Comparison of ENCODE assay signal across 31 cellular contexts in the genomic region with DNA sequence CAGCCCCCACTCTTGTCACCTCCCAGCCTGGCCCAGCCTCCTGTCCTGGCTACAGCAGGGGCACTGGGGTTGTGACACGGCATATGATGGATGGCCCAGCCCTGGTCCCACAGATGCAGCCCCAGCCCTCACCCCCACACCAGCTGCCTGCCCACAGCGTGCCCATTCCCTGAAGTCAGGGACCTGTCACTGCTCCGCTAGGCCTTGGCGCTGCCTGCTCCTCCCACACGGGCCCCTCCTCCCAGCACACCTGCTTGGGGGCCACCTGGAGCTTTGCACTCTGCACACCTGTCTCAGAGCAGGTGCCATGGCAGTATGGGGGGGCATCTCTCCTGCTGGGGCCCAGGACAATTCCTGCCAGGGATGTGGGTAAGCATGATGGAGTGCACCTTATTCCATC.
DNase-seq lines count a peak whose midpoint lies in the region; ATAC-seq and FAIRE-seq lines count a peak whose summit lies in the region.
"Had no signal": no experiment of that assay in that cellular context is flagged by ENCODE, and none has a peak within 500 bp of the region (broad histone marks: within the 10 kb centered on the region; RNA-seq: fewer than 3 reads in every experiment).

No MANE protein-coding gene starts in this region.

- H3K27ac Mint-ChIP-seq in stimulated activated naive CD8-positive, alpha-beta T cell treated with anti-CD3 and anti-CD28 coated beads, Interleukin-15, amount 100 ng/mL, for 72 hours: no peak overlapping the region
- H3K27ac Mint-ChIP-seq: activated CD8-positive, alpha-beta T cell treated with anti-CD3 and anti-CD28 coated beads for 36 hours; activated naive CD4-positive, alpha-beta T cell treated with anti-CD3 and anti-CD28 coated beads, Interleukin-2, amount 50 U/mL, for 24 hours; activated T-helper 2 cell treated with anti-CD3 and anti-CD28 coated beads, Interferon-gamma antibody, Interleukin-2, Interleukin-4, amounts not matched to agents 10 μg/mL and 5 μg/mL and 100 μg/mL, durations not matched to agents 14 hours and 24 hours and 36 hours; stimulated activated naive B cell treated with anti-CD40 and anti-IgM and Interleukin-4, amounts not matched to agents 10 μg/mL and 1 μg/mL and 100 μg/mL, for 72 hours; T-helper 1 cell treated with Interleukin-12 subunit alpha and Interleukin-12 subunit beta and Interleukin-4 antibody, amounts not matched to agents 30 μg/mL and 1 μg/mL, for 36 hours had no signal

- H3K4me1 Mint-ChIP-seq in stimulated activated naive CD8-positive, alpha-beta T cell treated with anti-CD3 and anti-CD28 coated beads, Interleukin-15, amount 100 ng/mL, for 72 hours: no peaks in the 10 kb centered on the region
- H3K4me1 Mint-ChIP-seq: activated naive CD4-positive, alpha-beta T cell treated with anti-CD3 and anti-CD28 coated beads, Interleukin-2, amount 50 U/mL, for 24 hours had no signal

- H3K27me3 Mint-ChIP-seq in stimulated activated naive CD8-positive, alpha-beta T cell treated with anti-CD3 and anti-CD28 coated beads, Interleukin-15, amount 100 ng/mL, for 72 hours: no peaks in the 10 kb centered on the region
- H3K27me3 Mint-ChIP-seq: activated CD8-positive, alpha-beta T cell treated with anti-CD3 and anti-CD28 coated beads for 36 hours; activated naive CD4-positive, alpha-beta T cell treated with anti-CD3 and anti-CD28 coated beads, Interleukin-2, amount 50 U/mL, for 24 hours; stimulated activated naive B cell treated with anti-CD40 and anti-IgM and Interleukin-4, amounts not matched to agents 10 μg/mL and 1 μg/mL and 100 μg/mL, for 72 hours had no signal

- H3K27me3 ChIP-seq in endocrine pancreas (ENCODE audit: control insufficient read depth, insufficient read depth, low read length): no peaks in the 10 kb centered on the region
- H3K27me3 ChIP-seq: MG63, right lobe of liver, SJSA1, vagina had no signal

- peak; percentile 81 for FAIRE-seq in urothelium cell line (lab: Jason Lieb, UNC)
- FAIRE-seq: D721Med, HTR-8/SVneo, kidney, RCC 7860 had no signal

- peak overlapping the region; percentile 83 for H3K9ac ChIP-seq in endocrine pancreas (ENCODE audit: control insufficient read depth, insufficient read depth, low read length)
- H3K9ac ChIP-seq: parathyroid adenoma had no signal

- H3K9me3 Mint-ChIP-seq in stimulated activated naive CD8-positive, alpha-beta T cell treated with anti-CD3 and anti-CD28 coated beads, Interleukin-15, amount 100 ng/mL, for 72 hours: peaks cover 0 to 8% of the 10 kb centered on the region in 2 donors
- H3K9me3 Mint-ChIP-seq: activated T-helper 2 cell treated with anti-CD3 and anti-CD28 coated beads, Interferon-gamma antibody, Interleukin-2, Interleukin-4, amounts not matched to agents 10 μg/mL and 5 μg/mL and 100 μg/mL, durations not matched to agents 14 hours and 24 hours and 36 hours had no signal

- DNase-seq in stimulated activated naive CD8-positive, alpha-beta T cell treated with anti-CD3 and anti-CD28 coated beads, Interleukin-15, amount 100 ng/mL, for 72 hours: no peak
- DNase-seq in stimulated activated naive CD8-positive, alpha-beta T cell treated with anti-CD3 and anti-CD28 coated beads, Interleukin-15, Interleukin-2, amounts not matched to agents 100 U/mL and 50 U/mL, for 24 hours: no peak
- DNase-seq in NCI-H510A (lab: John Stamatoyannopoulos, UW) (peak; percentile 83), urothelium cell line (ENCODE audit: low spot score) (no peak), SIG-M5 (lab: John Stamatoyannopoulos, UW) (no peak), NOMO-1 treated with DMSO at 0.1 percent for 48 hours (lab: John Stamatoyannopoulos, UW; ENCODE audit: unreplicated experiment) (no peak)
- DNase-seq: activated CD4-positive, alpha-beta T cell treated with anti-CD3 and anti-CD28 coated beads for 1 hour; activated CD8-positive, alpha-beta T cell treated with anti-CD3 and anti-CD28 coated beads for 36 hours; amygdala; effector CD8-positive, alpha-beta T cell; KG1; kidney; MG63; mucosa of descending colon; NCI-H1105 treated with DMSO at 0.1 percent for 48 hours; NCI-H2081 treated with DMSO at 0.1 percent for 48 hours; stimulated activated CD4-positive, alpha-beta T cell treated with anti-CD3 and anti-CD28 coated beads, Interleukin-12 subunit alpha, Interleukin-12 subunit beta, amount 100 ng/mL, for 4 hours; stimulated activated CD4-positive, alpha-beta T cell treated with anti-CD3 and anti-CD28 coated beads, Interleukin-4, amount 100 ng/mL, for 24 hours; stimulated activated naive B cell treated with anti-CD40 and anti-IgM and Interleukin-4, amounts not matched to agents 10 μg/mL and 1 μg/mL and 100 μg/mL, for 72 hours had no signal

- peaks cover 8% of the 10 kb centered on the region for H3K4me1 ChIP-seq in endocrine pancreas (ENCODE audit: control insufficient read depth, insufficient read depth, low read length)
- H3K4me1 ChIP-seq: right lobe of liver, vagina had no signal

- H3K4me3 Mint-ChIP-seq in stimulated activated naive CD8-positive, alpha-beta T cell treated with anti-CD3 and anti-CD28 coated beads, Interleukin-15, amount 100 ng/mL, for 72 hours: no peak overlapping the region
- H3K4me3 Mint-ChIP-seq: activated CD8-positive, alpha-beta T cell treated with anti-CD3 and anti-CD28 coated beads for 36 hours; activated naive CD4-positive, alpha-beta T cell treated with anti-CD3 and anti-CD28 coated beads, Interleukin-2, amount 50 U/mL, for 24 hours; stimulated activated naive B cell treated with anti-CD40 and anti-IgM and Interleukin-4, amounts not matched to agents 10 μg/mL and 1 μg/mL and 100 μg/mL, for 72 hours; T-helper 1 cell treated with Interleukin-12 subunit alpha and Interleukin-12 subunit beta and Interleukin-4 antibody, amounts not matched to agents 30 μg/mL and 1 μg/mL, for 36 hours had no signal

- no peak overlapping the region for H3K4me3 ChIP-seq in endocrine pancreas (ENCODE audit: control insufficient read depth, insufficient read depth, low read length)
- H3K4me3 ChIP-seq: MG63, mucosa of descending colon, right lobe of liver, SJSA1, vagina had no signal

- peaks cover 12% of the 10 kb centered on the region for H3K36me3 ChIP-seq in endocrine pancreas (ENCODE audit: control insufficient read depth, insufficient read depth, low read length)
- H3K36me3 ChIP-seq: MG63, right lobe of liver, SJSA1, vagina had no signal

- no peaks in the 10 kb centered on the region for H3K9me3 ChIP-seq in endocrine pancreas (ENCODE audit: control insufficient read depth, low read length)
- H3K9me3 ChIP-seq: vagina had no signal

- peak; percentile 41 for ATAC-seq in stimulated activated naive CD8-positive, alpha-beta T cell treated with anti-CD3 and anti-CD28 coated beads, Interleukin-15, amount 100 ng/mL, for 72 hours
- ATAC-seq in stimulated activated naive CD8-positive, alpha-beta T cell treated with anti-CD3 and anti-CD28 coated beads, Interleukin-15, Interleukin-2, amounts not matched to agents 100 U/mL and 50 U/mL, for 24 hours: no peak
- no peak for ATAC-seq in HG03196 (IDR thresholded peaks at IDR 0.05; ENCODE audit: unreplicated experiment)
- ATAC-seq: activated CD8-positive, alpha-beta T cell treated with anti-CD3 and anti-CD28 coated beads for 36 hours; mucosa of descending colon; right lobe of liver; stimulated activated naive B cell treated with anti-CD40 and anti-IgM and Interleukin-4, amounts not matched to agents 10 μg/mL and 1 μg/mL and 100 μg/mL, for 72 hours had no signal
